In the genomic region with DNA sequence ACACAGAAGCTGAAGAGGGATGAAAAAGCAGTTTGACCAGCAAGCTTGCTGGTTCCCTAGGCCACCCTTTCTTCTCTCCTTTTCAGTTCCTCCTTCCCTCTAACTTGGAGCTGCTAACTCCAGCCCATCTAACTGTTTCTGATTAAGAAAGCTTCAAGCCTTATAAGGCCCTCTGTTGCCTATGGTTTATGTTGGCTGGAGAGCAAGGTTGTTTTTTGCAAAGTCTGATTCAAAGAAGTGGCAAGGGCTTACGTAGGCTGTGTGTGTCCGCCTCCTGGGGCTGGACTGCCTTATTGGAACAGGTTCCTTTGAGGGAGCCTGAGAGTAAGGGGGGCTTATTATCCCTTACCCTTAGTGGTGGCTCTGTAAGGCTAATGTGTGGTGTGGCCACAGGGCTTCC, we compare ENCODE assay signal across 10 cellular contexts.
DNase-seq lines count a peak whose midpoint lies in the region; ATAC-seq lines count a peak whose summit lies in the region.
"Had no signal": no experiment of that assay in that cellular context is flagged by ENCODE, and none has a peak within 500 bp of the region (broad histone marks: within the 10 kb centered on the region; RNA-seq: fewer than 3 reads in every experiment).

No MANE protein-coding gene starts in this region.

- H3K4me3 ChIP-seq in muscle layer of duodenum (ENCODE audit: low read depth in 1 of 2, low read length in 2 of 2): no peak overlapping the region

- DNase-seq in AG08396 (ENCODE audit: low spot score): peak; percentile 25
- DNase-seq in caudate nucleus (lab: John Stamatoyannopoulos, UW): no peak
- no peak for DNase-seq in epidermal melanocyte (ENCODE audit: insufficient read length, low spot score)
- no peak for DNase-seq in hypothalamus (lab: John Stamatoyannopoulos, UW)
- no peak for DNase-seq in inferior parietal cortex (ENCODE audit: extremely low spot score)
- DNase-seq: activated CD4-positive, CD25-positive, alpha-beta regulatory T cell treated with anti-CD3 and anti-CD28 coated beads, Interleukin-2, amount 50 U/mL, for 72 hours; NK-92 treated with Interleukin-12 subunit alpha and Interleukin-12 subunit beta, amount 100 ng/mL, for 24 hours had no signal

- ATAC-seq in HG03095 (IDR thresholded peaks at IDR 0.05; ENCODE audit: unreplicated experiment): peak; percentile 49
- no peak for ATAC-seq in GM18909 (IDR thresholded peaks at IDR 0.05; ENCODE audit: poor library complexity, unreplicated experiment)

- H3K27ac ChIP-seq in caudate nucleus (ENCODE audit: low read depth, low read length) (peak overlapping the region; percentile 80), muscle layer of duodenum (ENCODE audit: low read length) (peak overlapping the region; percentile 82)

- H3K36me3 ChIP-seq in muscle layer of duodenum (ENCODE audit: control insufficient read depth in 1 of 2, insufficient read depth in 2 of 2, low read length in 2 of 2): no peaks in the 10 kb centered on the region

- H3K27me3 ChIP-seq in muscle layer of duodenum (ENCODE audit: low read depth, low read length): no peaks in the 10 kb centered on the region

- no peaks in the 10 kb centered on the region for H3K9me3 ChIP-seq in muscle layer of duodenum (ENCODE audit: control insufficient read depth in 1 of 2, low read length in 2 of 2)

- H3K4me1 ChIP-seq in muscle layer of duodenum (ENCODE audit: control insufficient read depth in 1 of 2, insufficient read depth in 2 of 2, low read length in 2 of 2): peaks cover 26 to 50% of the 10 kb centered on the region in 2 donors
